8 cellular contexts compared by ENCODE assay signal in the genomic region with DNA sequence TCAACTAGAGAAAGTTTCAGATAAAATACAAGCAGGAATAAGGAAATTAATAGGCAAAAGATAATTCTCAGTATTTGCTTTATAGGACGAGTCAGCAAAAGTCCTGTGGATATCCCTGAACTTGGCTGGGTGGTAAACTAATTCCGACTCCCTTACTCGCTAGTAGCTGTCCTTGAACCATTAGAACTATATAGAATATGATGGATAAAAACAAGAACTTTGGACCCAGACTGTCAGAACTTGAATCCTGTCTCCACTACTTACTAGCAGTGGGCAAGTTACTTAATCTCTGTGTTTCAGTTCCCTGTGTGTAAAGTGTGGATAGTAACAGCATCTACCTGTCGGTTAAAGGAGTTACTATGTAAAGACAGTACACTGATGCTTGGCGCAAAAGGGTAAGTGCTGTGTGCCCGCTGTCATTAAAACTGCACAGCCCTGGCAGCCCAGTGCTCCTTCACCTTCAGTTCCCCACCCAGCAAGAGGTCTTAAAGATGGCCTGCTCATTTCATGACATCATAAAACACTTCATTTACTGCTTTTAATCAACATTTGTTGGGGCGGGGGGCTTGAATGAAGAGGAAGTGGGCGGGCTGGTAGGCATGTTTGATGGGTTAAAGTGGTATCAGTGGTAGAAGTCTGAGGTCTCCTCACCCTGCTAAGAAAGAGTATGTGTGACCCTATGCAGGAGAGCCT. TPM values are rescaled to one million over a fixed set of nuclear protein-coding genes. Genes with fewer than 3 reads are reported as not detected.
A peak's percentile ranks its signal among the peaks of the same experiment; 100 is the strongest.
DNase-seq lines count a peak whose midpoint lies in the region; ATAC-seq lines count a peak whose summit lies in the region.

No MANE protein-coding gene starts in this region.

- no peaks in the 10 kb centered on the region for H3K27me3 ChIP-seq in ACC112 (ENCODE audit: insufficient read depth, low read length)

- peak overlapping the region; percentile 91 for H3K4me3 Mint-ChIP-seq in dendritic cell treated with granulocyte-macrophage colony-stimulating factor and Interleukin-4, amounts not matched to agents 40 ng/mL and 50 ng/mL, for 4 days
- H3K4me3 Mint-ChIP-seq in naive B cell = peak overlapping the region in 5 of 8 donors; percentile 83 to 96 (median 90)

- no peak for ATAC-seq in naive B cell (ENCODE audit: low read depth in 2 of 2)
- ATAC-seq in GM19351 (IDR thresholded peaks at IDR 0.05; ENCODE audit: unreplicated experiment) = no peak

- H3K79me2 ChIP-seq in ACC112 (ENCODE audit: control insufficient read depth, insufficient read depth, low read length, unreplicated experiment) = peaks cover 88% of the 10 kb centered on the region

- H3K4me1 Mint-ChIP-seq in dendritic cell treated with granulocyte-macrophage colony-stimulating factor and Interleukin-4, amounts not matched to agents 40 ng/mL and 50 ng/mL, for 4 days (ENCODE audit: low read depth) = peaks cover 46% of the 10 kb centered on the region
- H3K4me1 Mint-ChIP-seq in naive B cell = peaks cover 17 to 21% (median 21%) of the 10 kb centered on the region in 3 donors

- H3K27ac ChIP-seq in ACC112 (ENCODE audit: low read depth, low read length) = peak overlapping the region; percentile 92

- H3K36me3 ChIP-seq in ACC112 (ENCODE audit: insufficient read depth, low read length) = peaks cover 7% of the 10 kb centered on the region; the same call in 1 of the 2 replicates

- peaks cover 40% of the 10 kb centered on the region for H3K27me3 Mint-ChIP-seq in dendritic cell treated with granulocyte-macrophage colony-stimulating factor and Interleukin-4, amounts not matched to agents 40 ng/mL and 50 ng/mL, for 4 days
- peaks cover 12 to 21% (median 18%) of the 10 kb centered on the region in 3 donors for H3K27me3 Mint-ChIP-seq in naive B cell

- H2AFZ ChIP-seq in ACC112 (ENCODE audit: low read length, unreplicated experiment) = no peak overlapping the region

- peaks cover 36% of the 10 kb centered on the region for H3K36me3 Mint-ChIP-seq in dendritic cell treated with granulocyte-macrophage colony-stimulating factor and Interleukin-4, amounts not matched to agents 40 ng/mL and 50 ng/mL, for 4 days (ENCODE audit: low read depth)
- H3K36me3 Mint-ChIP-seq in naive B cell = no peaks in the 10 kb centered on the region

- peak; percentile 41 for DNase-seq in M059J (ENCODE audit: low read depth)
- DNase-seq in naive B cell = no peak
- DNase-seq in T1000 (lab: John Stamatoyannopoulos, UW) = no peak
- DNase-seq in stimulated activated naive CD4-positive, alpha-beta T cell treated with Interleukin-2 at 50 U/mL for 16 hours (lab: John Stamatoyannopoulos, UW) = no peak
- no peak for DNase-seq in cerebellar nuclear complex (lab: John Stamatoyannopoulos, UW)

- H3K9me3 Mint-ChIP-seq in dendritic cell treated with granulocyte-macrophage colony-stimulating factor and Interleukin-4, amounts not matched to agents 40 ng/mL and 50 ng/mL, for 4 days = no peaks in the 10 kb centered on the region
- no peaks in the 10 kb centered on the region for H3K9me3 Mint-ChIP-seq in naive B cell

- intact Hi-C loops in dendritic cell treated with granulocyte-macrophage colony-stimulating factor and Interleukin-4, amounts not matched to agents 40 ng/mL and 50 ng/mL, for 4 days (cut with micrococcal nuclease) = loop anchor here (2.0 to 5.0 kb wide), 2 partner anchors 43 to 203 kb away; no protein-coding TSS in a partner anchor

- H3K4me1 ChIP-seq in ACC112 (ENCODE audit: control insufficient read depth, insufficient read depth, low read length, unreplicated experiment) = peaks cover 82% of the 10 kb centered on the region

- peak overlapping the region; percentile 96 for H3K4me3 ChIP-seq in ACC112 (ENCODE audit: low read depth, low read length)

- H3K27ac Mint-ChIP-seq in dendritic cell treated with granulocyte-macrophage colony-stimulating factor and Interleukin-4, amounts not matched to agents 40 ng/mL and 50 ng/mL, for 4 days = no peak overlapping the region
- H3K27ac Mint-ChIP-seq in naive B cell = peak overlapping the region in 1 of 6 donors; percentile 66

RNA-seq across cellular contexts. Expression of gene TPM1, which starts 7.3 kb away (rescaled TPM):
- 1,051 and 1,337 TPM in 2 replicates for total RNA-seq in M059J (2014; rRNA removed; shearing (Covaris generic))
- 1 to 10 TPM; 1.7 to 6.9 (median 4.0) TPM for polyA plus RNA-seq in naive B cell (ENCODE audit: low read depth in 6 of 6)
